21 cellular contexts compared by ENCODE assay signal in the genomic region with DNA sequence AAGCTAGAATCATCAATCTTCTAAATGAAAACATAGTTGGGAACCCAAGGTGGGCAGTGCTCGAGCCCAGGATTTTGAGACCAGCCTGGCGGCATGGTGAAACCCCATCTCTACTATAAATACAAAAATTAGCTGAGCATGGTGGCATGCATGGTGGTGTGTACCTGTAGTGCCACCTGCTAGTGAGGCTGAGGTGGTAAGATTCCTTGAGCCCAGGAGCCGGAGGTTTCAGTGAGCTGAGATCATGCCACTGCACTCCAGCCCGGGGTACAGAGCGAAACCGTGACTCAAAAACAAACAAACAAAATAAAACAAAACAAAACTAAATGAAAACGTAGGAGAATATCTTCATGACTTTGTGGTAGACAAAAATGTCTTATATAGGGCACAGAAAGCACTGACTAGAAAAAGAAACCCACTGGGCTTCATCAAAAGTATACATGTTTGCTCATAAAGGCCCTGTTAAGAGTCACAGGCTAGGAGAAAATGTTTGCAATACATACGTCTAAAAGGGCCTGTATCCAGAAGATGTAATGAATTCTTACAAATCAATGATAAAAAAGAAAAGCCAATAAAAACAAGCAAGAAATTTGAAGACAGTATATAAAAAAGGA.
"Had no signal": no experiment of that assay in that cellular context is flagged by ENCODE, and none has a peak within 500 bp of the region (broad histone marks: within the 10 kb centered on the region; RNA-seq: fewer than 3 reads in every experiment).

No MANE protein-coding gene starts in this region.

- H3K36me3 Mint-ChIP-seq: naive thymus-derived CD4-positive, alpha-beta T cell had no signal

- DNase-seq: cortex of kidney; dorsolateral prefrontal cortex; effector CD8-positive, alpha-beta T cell; gastrocnemius medialis; heart right ventricle; hypothalamus; kidney glomerular epithelial cell; mammary epithelial cell; naive thymus-derived CD4-positive, alpha-beta T cell; psoas muscle; retina; right lobe of liver; spleen; stimulated activated CD4-positive, alpha-beta T cell treated with anti-CD3 and anti-CD28 coated beads, Interleukin-15, amount 100 ng/mL, for 24 hours; stimulated activated CD4-positive, alpha-beta T cell treated with anti-CD3 and anti-CD28 coated beads, Interleukin-1b, Interleukin-23, amount 100 ng/mL, for 48 hours; stimulated activated CD4-positive, alpha-beta T cell treated with anti-CD3 and anti-CD28 coated beads, Interleukin-4, amount 100 ng/mL, for 4 hours; stimulated activated naive CD4-positive, alpha-beta T cell; stomach; substantia nigra; transverse colon had no signal

- H3K27ac Mint-ChIP-seq: naive thymus-derived CD4-positive, alpha-beta T cell had no signal

- H3K4me3 Mint-ChIP-seq: naive thymus-derived CD4-positive, alpha-beta T cell had no signal

- H3K4me1 Mint-ChIP-seq: naive thymus-derived CD4-positive, alpha-beta T cell had no signal

- ATAC-seq: gastrocnemius medialis; heart right ventricle; left lobe of liver; naive thymus-derived CD4-positive, alpha-beta T cell; psoas muscle; right lobe of liver had no signal
